1 cellular context compared by ENCODE assay signal in the genomic region with DNA sequence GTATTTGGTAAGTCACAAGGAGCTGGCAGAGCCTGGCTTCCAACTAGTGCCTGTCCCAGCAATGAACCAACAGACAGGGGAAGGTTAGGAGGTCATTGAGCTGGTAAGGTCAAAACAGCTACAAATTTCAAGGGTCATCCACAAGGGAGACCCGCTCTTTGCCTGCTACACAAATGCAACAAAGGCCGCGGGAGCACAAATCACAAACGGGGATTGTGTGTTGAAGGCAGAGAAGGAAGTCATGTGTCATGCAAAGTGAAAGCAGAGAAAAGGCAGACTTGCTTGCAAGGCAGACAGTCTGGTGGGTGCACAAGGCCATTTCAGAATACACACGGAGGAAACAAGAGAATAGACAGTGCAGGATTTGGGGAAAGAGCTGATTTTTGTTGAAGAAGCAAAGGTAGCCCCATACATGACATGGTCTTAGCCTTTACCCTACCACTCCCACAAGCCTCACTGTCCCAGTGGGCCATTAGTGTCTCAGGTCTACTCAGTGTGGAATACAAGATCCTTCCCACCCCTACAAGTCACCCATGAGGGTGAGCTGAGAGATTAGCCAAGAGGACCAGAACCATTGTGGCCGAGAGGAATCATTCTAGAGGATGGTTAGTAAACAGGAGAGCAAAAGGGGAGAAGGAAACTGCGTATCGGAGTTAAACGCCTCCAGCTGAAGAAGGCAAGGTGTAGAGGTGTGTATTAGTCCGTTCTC.
TF ChIP-seq lines count a peak whose summit lies in the region.

No MANE protein-coding gene starts in this region.

TF ChIP-seq in SK-N-SH, 30 proteins besides CTCF, POLR2A, EP300 and RAD21 (continued from another document):
- TF ChIP-seq, protein P1, sequence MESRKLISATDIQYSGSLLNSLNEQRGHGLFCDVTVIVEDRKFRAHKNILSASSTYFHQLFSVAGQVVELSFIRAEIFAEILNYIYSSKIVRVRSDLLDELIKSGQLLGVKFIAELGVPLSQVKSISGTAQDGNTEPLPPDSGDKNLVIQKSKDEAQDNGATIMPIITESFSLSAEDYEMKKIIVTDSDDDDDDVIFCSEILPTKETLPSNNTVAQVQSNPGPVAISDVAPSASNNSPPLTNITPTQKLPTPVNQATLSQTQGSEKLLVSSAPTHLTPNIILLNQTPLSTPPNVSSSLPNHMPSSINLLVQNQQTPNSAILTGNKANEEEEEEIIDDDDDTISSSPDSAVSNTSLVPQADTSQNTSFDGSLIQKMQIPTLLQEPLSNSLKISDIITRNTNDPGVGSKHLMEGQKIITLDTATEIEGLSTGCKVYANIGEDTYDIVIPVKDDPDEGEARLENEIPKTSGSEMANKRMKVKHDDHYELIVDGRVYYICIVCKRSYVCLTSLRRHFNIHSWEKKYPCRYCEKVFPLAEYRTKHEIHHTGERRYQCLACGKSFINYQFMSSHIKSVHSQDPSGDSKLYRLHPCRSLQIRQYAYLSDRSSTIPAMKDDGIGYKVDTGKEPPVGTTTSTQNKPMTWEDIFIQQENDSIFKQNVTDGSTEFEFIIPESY (IDR thresholded peaks at IDR 0.05; ENCODE audit: borderline replicate concordance, low read depth) = no peak
- TF ChIP-seq, protein P2, sequence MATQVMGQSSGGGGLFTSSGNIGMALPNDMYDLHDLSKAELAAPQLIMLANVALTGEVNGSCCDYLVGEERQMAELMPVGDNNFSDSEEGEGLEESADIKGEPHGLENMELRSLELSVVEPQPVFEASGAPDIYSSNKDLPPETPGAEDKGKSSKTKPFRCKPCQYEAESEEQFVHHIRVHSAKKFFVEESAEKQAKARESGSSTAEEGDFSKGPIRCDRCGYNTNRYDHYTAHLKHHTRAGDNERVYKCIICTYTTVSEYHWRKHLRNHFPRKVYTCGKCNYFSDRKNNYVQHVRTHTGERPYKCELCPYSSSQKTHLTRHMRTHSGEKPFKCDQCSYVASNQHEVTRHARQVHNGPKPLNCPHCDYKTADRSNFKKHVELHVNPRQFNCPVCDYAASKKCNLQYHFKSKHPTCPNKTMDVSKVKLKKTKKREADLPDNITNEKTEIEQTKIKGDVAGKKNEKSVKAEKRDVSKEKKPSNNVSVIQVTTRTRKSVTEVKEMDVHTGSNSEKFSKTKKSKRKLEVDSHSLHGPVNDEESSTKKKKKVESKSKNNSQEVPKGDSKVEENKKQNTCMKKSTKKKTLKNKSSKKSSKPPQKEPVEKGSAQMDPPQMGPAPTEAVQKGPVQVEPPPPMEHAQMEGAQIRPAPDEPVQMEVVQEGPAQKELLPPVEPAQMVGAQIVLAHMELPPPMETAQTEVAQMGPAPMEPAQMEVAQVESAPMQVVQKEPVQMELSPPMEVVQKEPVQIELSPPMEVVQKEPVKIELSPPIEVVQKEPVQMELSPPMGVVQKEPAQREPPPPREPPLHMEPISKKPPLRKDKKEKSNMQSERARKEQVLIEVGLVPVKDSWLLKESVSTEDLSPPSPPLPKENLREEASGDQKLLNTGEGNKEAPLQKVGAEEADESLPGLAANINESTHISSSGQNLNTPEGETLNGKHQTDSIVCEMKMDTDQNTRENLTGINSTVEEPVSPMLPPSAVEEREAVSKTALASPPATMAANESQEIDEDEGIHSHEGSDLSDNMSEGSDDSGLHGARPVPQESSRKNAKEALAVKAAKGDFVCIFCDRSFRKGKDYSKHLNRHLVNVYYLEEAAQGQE (IDR thresholded peaks at IDR 0.05; ENCODE audit: low read depth, low read length) = no peak
- TF ChIP-seq FOXJ3 (CRISPR knock-in tag; IDR thresholded peaks at IDR 0.05) (no peak), SMC3 (IDR thresholded peaks at IDR 0.05; ENCODE audit: low read depth, low read length) (no peak), SIN3A (IDR thresholded peaks at IDR 0.05; ENCODE audit: borderline replicate concordance, low read depth, low read length) (no peak), GABPA (IDR thresholded peaks at IDR 0.05; ENCODE audit: low read depth) (no peak), MEF2A (IDR thresholded peaks at IDR 0.05; ENCODE audit: borderline replicate concordance, low read depth) (no peak), MXI1 (IDR thresholded peaks at IDR 0.05; ENCODE audit: low read depth, low read length) (no peak), RCOR1 (IDR thresholded peaks at IDR 0.05; ENCODE audit: low read length) (no peak), NFIC (IDR thresholded peaks at IDR 0.05; ENCODE audit: borderline replicate concordance) (no peak), NRF1 (IDR thresholded peaks at IDR 0.05; ENCODE audit: low read depth, low read length) (no peak), JUND (IDR thresholded peaks at IDR 0.05) (no peak), CHD2 (IDR thresholded peaks at IDR 0.05; ENCODE audit: low read length, partially characterized antibody) (no peak)
